Comparison of ENCODE assay signal across 8 cellular contexts in genomic region chr11:124839051-124839971, GRCh38. TPM values are rescaled to one million over a fixed set of nuclear protein-coding genes. Genes with fewer than 3 reads are reported as not detected.
DNase-seq lines count a peak whose midpoint lies in the region; ATAC-seq and TF ChIP-seq lines count a peak whose summit lies in the region.
"Had no signal": no experiment of that assay in that cellular context is flagged by ENCODE, and none has a peak within 500 bp of the region (broad histone marks: within the 10 kb centered on the region; RNA-seq: fewer than 3 reads in every experiment).

No MANE protein-coding gene starts in this region.

- peak overlapping the region; percentile 97 for H3K4me2 ChIP-seq in hepatocyte
- no peak overlapping the region for H3K4me2 ChIP-seq in Karpas-422 (ENCODE audit: low read depth, low read length, poor library complexity, severe bottlenecking)

- H3K79me2 ChIP-seq in hepatocyte (no peaks in the 10 kb centered on the region), Karpas-422 (ENCODE audit: low read length) (no peaks in the 10 kb centered on the region)

- no peak overlapping the region for H3K9ac ChIP-seq in Karpas-422 (ENCODE audit: low read length)

- H4K20me1 ChIP-seq in hepatocyte (ENCODE audit: insufficient read depth, poor library complexity, severe bottlenecking) = no peaks in the 10 kb centered on the region
- H4K20me1 ChIP-seq in Karpas-422 (ENCODE audit: insufficient read depth, low read depth, low read length) = no peaks in the 10 kb centered on the region

- DNase-seq in H7 = peak; percentile 84
- peak; percentile 23 for DNase-seq in hepatocyte (ENCODE audit: low spot score)
- no peak for DNase-seq in Ammon's horn (ENCODE audit: low spot score)
- no peak for DNase-seq in Karpas-422

- ATAC-seq in stimulated activated memory B cell treated with anti-CD40 and anti-IgM and Interleukin-4, amounts not matched to agents 10 μg/mL and 1 μg/mL and 100 μg/mL, for 72 hours = peak; percentile 31
- no peak for ATAC-seq in esophagus mucosa
- ATAC-seq: activated CD4-positive, CD25-positive, alpha-beta regulatory T cell treated with anti-CD3 and anti-CD28 coated beads, Interleukin-2, amount 50 U/mL, for 24 hours had no signal

- peaks cover 28% of the 10 kb centered on the region for H3K4me1 Mint-ChIP-seq in stimulated activated memory B cell treated with anti-CD40 and anti-IgM and Interleukin-4, amounts not matched to agents 10 μg/mL and 1 μg/mL and 100 μg/mL, for 72 hours

- peaks cover 75% of the 10 kb centered on the region for H3K27me3 Mint-ChIP-seq in stimulated activated memory B cell treated with anti-CD40 and anti-IgM and Interleukin-4, amounts not matched to agents 10 μg/mL and 1 μg/mL and 100 μg/mL, for 72 hours

- H2AFZ ChIP-seq in hepatocyte (peak overlapping the region; percentile 38), Karpas-422 (ENCODE audit: low read length) (no peak overlapping the region)

- H3K9me2 ChIP-seq in hepatocyte (replicated peaks; ENCODE audit: insufficient read depth) = no peaks in the 10 kb centered on the region
- no peaks in the 10 kb centered on the region for H3K9me2 ChIP-seq in Karpas-422 (replicated peaks; ENCODE audit: insufficient read depth, low read length)

- TF ChIP-seq CTCF in VCaP (conservative IDR thresholded peaks at IDR 0.05) (no peak), hepatocyte (IDR thresholded peaks at IDR 0.05; ENCODE audit: poor library complexity) (no peak)

- H3K27me3 ChIP-seq in H7 (ENCODE audit: control insufficient read depth, insufficient read depth, low read length) (peaks cover 77% of the 10 kb centered on the region), hepatocyte (peaks cover 67% of the 10 kb centered on the region), Karpas-422 (ENCODE audit: low read length) (no peaks in the 10 kb centered on the region)

- no peaks in the 10 kb centered on the region for H3K9me3 ChIP-seq in hepatocyte (ENCODE audit: low read depth)
- H3K9me3 ChIP-seq in Karpas-422 (ENCODE audit: low read length) = no peaks in the 10 kb centered on the region

- H3K9me3 Mint-ChIP-seq in stimulated activated memory B cell treated with anti-CD40 and anti-IgM and Interleukin-4, amounts not matched to agents 10 μg/mL and 1 μg/mL and 100 μg/mL, for 72 hours = no peaks in the 10 kb centered on the region

- peaks cover 22% of the 10 kb centered on the region for H3K4me1 ChIP-seq in hepatocyte (ENCODE audit: insufficient read depth)
- peaks cover 3% of the 10 kb centered on the region; the same call in 1 of the 2 replicates for H3K4me1 ChIP-seq in Karpas-422 (ENCODE audit: low read length)

- H3K4me3 ChIP-seq in H7 (ENCODE audit: insufficient read depth, low read depth, low read length) (peak overlapping the region; percentile 31), hepatocyte (peak overlapping the region; percentile 40), Karpas-422 (ENCODE audit: low read length) (no peak overlapping the region)

- no peaks in the 10 kb centered on the region for H3K36me3 Mint-ChIP-seq in stimulated activated memory B cell treated with anti-CD40 and anti-IgM and Interleukin-4, amounts not matched to agents 10 μg/mL and 1 μg/mL and 100 μg/mL, for 72 hours

- peak overlapping the region; percentile 70; the same call in 1 of the 2 replicates for H3K27ac ChIP-seq in VCaP
- no peak overlapping the region for H3K27ac ChIP-seq in hepatocyte
- H3K27ac ChIP-seq in Karpas-422 (ENCODE audit: low read length) = no peak overlapping the region

- H3K36me3 ChIP-seq in H7 (replicated peaks; ENCODE audit: control insufficient read depth, insufficient read depth, low read length) (no peaks in the 10 kb centered on the region), hepatocyte (replicated peaks; ENCODE audit: insufficient read depth, low read depth) (no peaks in the 10 kb centered on the region), Karpas-422 (ENCODE audit: insufficient read depth, low read length) (no peaks in the 10 kb centered on the region)

- H3K27ac Mint-ChIP-seq in stimulated activated memory B cell treated with anti-CD40 and anti-IgM and Interleukin-4, amounts not matched to agents 10 μg/mL and 1 μg/mL and 100 μg/mL, for 72 hours = no peak overlapping the region

- peak overlapping the region; percentile 46 for H3K4me3 Mint-ChIP-seq in stimulated activated memory B cell treated with anti-CD40 and anti-IgM and Interleukin-4, amounts not matched to agents 10 μg/mL and 1 μg/mL and 100 μg/mL, for 72 hours

- 2% methylated on average over 53 of the region's 88 CpGs for WGBS in hepatocyte (ENCODE audit: low lambda C conversion rate, missing lambda C conversion rate)

RNA-seq across cellular contexts. Expression of gene ROBO3, which starts 25.9 kb away (rescaled TPM):
- 26.1 and 31.0 TPM in 2 replicates for total RNA-seq in H7 (2014; rRNA removed; shearing (Covaris generic))
- 3.7 and 5.0 TPM in 2 replicates for total RNA-seq in hepatocyte
- 10.4 and 11.0 TPM in 2 replicates for polyA plus RNA-seq in hepatocyte
- total RNA-seq in esophagus mucosa = 2.6 TPM
- total RNA-seq in Karpas-422 (2014; rRNA removed; shearing (Covaris generic); ENCODE audit: low replicate concordance) = 6.6 and 13.8 TPM in 2 replicates

RNA-seq across cellular contexts. Expression of gene MSANTD2, which starts 39.1 kb away (rescaled TPM):
- total RNA-seq in H7 (2014; rRNA removed; shearing (Covaris generic)) = 10.3 and 18.3 TPM in 2 replicates
- total RNA-seq in hepatocyte (14.9 and 18.3 TPM in 2 replicates), esophagus mucosa (4.1 TPM)
- polyA plus RNA-seq in hepatocyte = 10.8 and 11.2 TPM in 2 replicates
- 5.2 and 7.6 TPM in 2 replicates for total RNA-seq in Karpas-422 (2014; rRNA removed; shearing (Covaris generic); ENCODE audit: low replicate concordance)

RNA-seq across cellular contexts. Expression of gene ROBO4, which starts 58.4 kb away (rescaled TPM):
- not detected in 2 replicates for total RNA-seq in H7 (2014; rRNA removed; shearing (Covaris generic))
- total RNA-seq in hepatocyte = 0.48 and 2.0 TPM in 2 replicates
- 0.28 TPM in 1 of 2 replicates, not detected in the other for polyA plus RNA-seq in hepatocyte
- total RNA-seq in esophagus mucosa = 2.3 TPM
- not detected in 2 replicates for total RNA-seq in Karpas-422 (2014; rRNA removed; shearing (Covaris generic); ENCODE audit: low replicate concordance)

Comparison
In these comparisons a context has a peak if more than half of its experiments do, and no peak if none do; other contexts are left out.
1. DNase-seq: peak in H7 (single experiment) and hepatocyte (single experiment); none in Ammon's horn (single experiment) and Karpas-422 (single experiment).